Comparison of ENCODE assay signal across 8 cellular contexts in the genomic region with DNA sequence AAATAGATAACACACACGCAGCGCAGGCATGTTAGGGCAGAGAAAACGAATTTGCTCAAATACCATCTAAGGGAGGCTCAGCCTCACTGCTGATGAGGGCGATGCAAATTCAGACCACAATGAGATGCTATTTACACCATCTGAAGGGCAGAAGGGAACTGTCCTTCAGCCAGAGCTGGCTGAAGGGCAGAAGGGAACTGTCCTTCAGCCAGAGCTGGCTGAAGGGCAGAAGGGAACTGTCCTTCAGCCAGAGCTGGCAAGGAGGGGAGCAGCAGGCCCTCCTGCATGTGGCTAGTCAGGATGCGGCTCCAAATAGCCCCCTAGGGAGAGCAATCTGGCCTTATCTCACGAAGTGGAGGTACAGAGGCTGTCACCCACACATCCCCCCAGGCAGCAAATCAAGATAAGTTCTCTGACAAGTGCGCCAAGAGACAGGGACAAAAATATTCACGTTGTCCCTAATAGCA. TPM values are rescaled to one million over a fixed set of nuclear protein-coding genes. Genes with fewer than 3 reads are reported as not detected.
DNase-seq lines count a peak whose midpoint lies in the region; ATAC-seq and TF ChIP-seq lines count a peak whose summit lies in the region.

No MANE protein-coding gene starts in this region.

- H3K9me3 ChIP-seq in BLaER1 = no peaks in the 10 kb centered on the region
- no peaks in the 10 kb centered on the region for H3K9me3 ChIP-seq in ascending aorta
- no peaks in the 10 kb centered on the region for H3K9me3 ChIP-seq in mesodermal cell (ENCODE audit: control insufficient read depth, low read length)

- H3K27me3 ChIP-seq in BLaER1 (no peaks in the 10 kb centered on the region), ascending aorta (no peaks in the 10 kb centered on the region)

- DNase-seq in ascending aorta (ENCODE audit: low spot score in 2 of 2) = no peak
- no peak for DNase-seq in activated gamma-delta T cell (lab: John Stamatoyannopoulos, UW)
- no peak for DNase-seq in GDM1 (lab: John Stamatoyannopoulos, UW)
- DNase-seq in dermis blood vessel endothelial cell = no peak

- TF ChIP-seq CTCF in ascending aorta (IDR thresholded peaks at IDR 0.05) = no peak

- WGBS in mesodermal cell (ENCODE audit: insufficient coverage in 2 of 2), 2 experiments = 9 to 11% methylated on average over 4 to 5 of the region's 8 CpGs

- H4K20me1 ChIP-seq in BLaER1 = no peaks in the 10 kb centered on the region

- intact Hi-C loops in ascending aorta (cut with DNase I) = loop anchor here (1.0 kb wide), 1 partner anchor 27 kb away; no protein-coding TSS in a partner anchor

- H3K9ac ChIP-seq in BLaER1 = peak overlapping the region; percentile 77

- H3K4me3 ChIP-seq in BLaER1 (peak overlapping the region; percentile 62), ascending aorta (peak overlapping the region; percentile 57 to 66), mesodermal cell (ENCODE audit: extremely low read depth, insufficient read depth, low read length, poor library complexity, severe bottlenecking) (no peak overlapping the region)

- H3K4me2 ChIP-seq in BLaER1 = peak overlapping the region; percentile 97

- H3K27ac ChIP-seq in BLaER1 (peak overlapping the region; percentile 90), ascending aorta (peak overlapping the region; percentile 75 to 77), mesodermal cell (ENCODE audit: low read depth, low read length, severe bottlenecking) (peak overlapping the region; percentile 72)

- ATAC-seq in GM19351 (IDR thresholded peaks at IDR 0.05; ENCODE audit: unreplicated experiment) = peak; percentile 74
- peak; percentile 77 for ATAC-seq in HG03439 (IDR thresholded peaks at IDR 0.05; ENCODE audit: unreplicated experiment)

- H3K36me3 ChIP-seq in BLaER1 = no peaks in the 10 kb centered on the region
- H3K36me3 ChIP-seq in ascending aorta = no peaks in the 10 kb centered on the region
- H3K36me3 ChIP-seq in mesodermal cell (ENCODE audit: control insufficient read depth, insufficient read depth, low read length) = no peaks in the 10 kb centered on the region

- H3K4me1 ChIP-seq in BLaER1 (peaks cover 88% of the 10 kb centered on the region), ascending aorta (peaks cover 4 to 9% of the 10 kb centered on the region in 2 donors), mesodermal cell (ENCODE audit: control insufficient read depth, insufficient read depth, low read length, poor library complexity, severe bottlenecking) (peaks cover 9% of the 10 kb centered on the region)

RNA-seq across cellular contexts. Expression of a gene that starts 7.5 kb away (rescaled TPM):
- total RNA-seq in ascending aorta (246 TPM), dermis blood vessel endothelial cell (72.8 and 78.0 TPM in 2 replicates)
- polyA plus RNA-seq in mesodermal cell (2013, experiment 1 of 2) = 49.3 TPM
- 39.5 TPM for polyA plus RNA-seq in mesodermal cell (2013, experiment 2 of 2)

RNA-seq across cellular contexts. Expression of a gene that starts 22.5 kb away (rescaled TPM):
- total RNA-seq in ascending aorta (98.2 TPM), dermis blood vessel endothelial cell (not detected in 2 replicates)
- 0.33 TPM for polyA plus RNA-seq in mesodermal cell (2013, experiment 1 of 2)
- polyA plus RNA-seq in mesodermal cell (2013, experiment 2 of 2) = not detected

RNA-seq across cellular contexts. Expression of a gene that starts 25.4 kb away (rescaled TPM):
- total RNA-seq in ascending aorta = 34.8 TPM
- polyA plus RNA-seq in mesodermal cell (2013, experiment 1 of 2) = 153 TPM
- 143 TPM for polyA plus RNA-seq in mesodermal cell (2013, experiment 2 of 2)
- 147 and 248 TPM in 2 replicates for total RNA-seq in dermis blood vessel endothelial cell

RNA-seq across cellular contexts. Expression of a gene that starts 48.1 kb away (rescaled TPM):
- not detected for total RNA-seq in ascending aorta
- polyA plus RNA-seq in mesodermal cell (2013, experiment 1 of 2) = not detected
- polyA plus RNA-seq in mesodermal cell (2013, experiment 2 of 2) = not detected
- total RNA-seq in dermis blood vessel endothelial cell = 0.17 and 0.19 TPM in 2 replicates

RNA-seq across cellular contexts. Expression of a gene that starts 48.3 kb away (rescaled TPM):
- total RNA-seq in ascending aorta = not detected
- not detected for polyA plus RNA-seq in mesodermal cell (2013, experiment 1 of 2)
- not detected for polyA plus RNA-seq in mesodermal cell (2013, experiment 2 of 2)
- not detected in 2 replicates for total RNA-seq in dermis blood vessel endothelial cell

Comparison
In these comparisons a context has a peak if more than half of its experiments do, and no peak if none do; other contexts are left out.
1. RNA of a gene that starts 22.5 kb away (total RNA-seq): 98.2 TPM in ascending aorta (single experiment); not detected in dermis blood vessel endothelial cell; every median in the first group is over 10 times any median in the second.
2. Peak in every context shown above with its lines, with median percentiles within 50 percentile points of each other: H3K27ac ChIP-seq.